ENCODE assay signal across 16 cellular contexts in the genomic region with DNA sequence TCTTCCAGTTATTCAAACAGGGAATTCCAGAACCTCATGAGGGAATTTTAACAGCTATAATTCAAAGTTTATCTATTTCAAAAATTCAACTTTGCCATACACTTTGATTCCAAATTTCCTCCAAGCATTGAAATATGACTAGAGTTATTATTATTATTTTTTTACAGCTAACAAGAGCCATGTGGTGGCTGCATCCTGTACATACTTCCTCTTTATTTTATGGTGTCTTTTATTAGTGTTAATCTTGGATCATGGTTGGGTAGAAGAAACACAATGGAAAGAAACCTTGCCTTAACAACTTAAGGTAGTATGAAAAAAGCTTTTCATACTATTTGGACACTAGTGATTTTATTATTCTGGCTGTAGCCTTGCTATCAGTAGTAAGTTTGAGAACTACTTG.
"Had no signal": no experiment of that assay in that cellular context is flagged by ENCODE, and none has a peak within 500 bp of the region (broad histone marks: within the 10 kb centered on the region; RNA-seq: fewer than 3 reads in every experiment).

No MANE protein-coding gene starts in this region.

- H3K4me3 ChIP-seq: SJSA1 had no signal

- H3K36me3 ChIP-seq: SJSA1 had no signal

- H3K9me2 ChIP-seq: SK-N-SH had no signal

- H3K4me1 ChIP-seq: SJSA1 had no signal

- H3K9me3 ChIP-seq: SJSA1, SK-N-SH had no signal

- H3K27me3 ChIP-seq: SJSA1 had no signal

- H3K4me2 ChIP-seq: SK-N-SH had no signal

- DNase-seq: IMR-90, MV-4-11, NCI-H1048, NCI-H1105, NCI-H1436 treated with DMSO at 0.1 percent for 48 hours, NCI-H1694, NCI-H187 treated with DMSO at 0.1 percent for 48 hours, NCI-H2029 treated with DMSO at 0.1 percent for 48 hours, NCI-H2227 treated with DMSO at 0.1 percent for 48 hours, NCI-H526 treated with DMSO at 0.1 percent for 48 hours, Right ventricle myocardium superior, SIG-M5, SW 1271 had no signal

- FAIRE-seq: RCC 7860 had no signal

- H3K27ac ChIP-seq: SJSA1 had no signal

- H3K9ac ChIP-seq: SK-N-SH had no signal
